ENCODE assay signal across 1 cellular context in genomic region chr4:169314906-169315305, GRCh38.
A peak's percentile ranks its signal among the peaks of the same experiment; 100 is the strongest.
TF ChIP-seq lines count a peak whose summit lies in the region.

No MANE protein-coding gene starts in this region.

TF ChIP-seq in HepG2, 621 proteins besides CTCF, POLR2A, EP300 and RAD21 (continued from another document and continues in another):
- no peak for TF ChIP-seq ARID3A (IDR thresholded peaks at IDR 0.05; ENCODE audit: low read depth, low read length)
- TF ChIP-seq NCOA2 (CRISPR knock-in tag; IDR thresholded peaks at IDR 0.05): peak; percentile 75
- TF ChIP-seq ZMYM4 (CRISPR knock-in tag; IDR thresholded peaks at IDR 0.05): peak; percentile 86
- peak; percentile 73 for TF ChIP-seq GATAD2A (CRISPR knock-in tag; IDR thresholded peaks at IDR 0.05)
- 0 out of 2 replicates have a peak, but pooled peaks have one; percentile 61 for TF ChIP-seq ZNF772 (CRISPR knock-in tag; IDR thresholded peaks at IDR 0.05)
- TF ChIP-seq GATA4 (IDR thresholded peaks at IDR 0.05; ENCODE audit: borderline replicate concordance, low read depth): no peak
- TF ChIP-seq KMT2A (CRISPR knock-in tag; IDR thresholded peaks at IDR 0.05): peak; percentile 49; the same call in 1 of the 2 replicates
- peak; percentile 55; the same call in 1 of the 2 replicates for TF ChIP-seq ZNF430 (CRISPR knock-in tag; IDR thresholded peaks at IDR 0.05)
- peak; percentile 73; the same call in 1 of the 2 replicates for TF ChIP-seq RXRB (CRISPR knock-in tag; IDR thresholded peaks at IDR 0.05; ENCODE audit: borderline replicate concordance)
- peak; percentile 37; the same call in 1 of the 2 replicates for TF ChIP-seq ZNF543 (CRISPR knock-in tag; IDR thresholded peaks at IDR 0.05)
- peak; percentile 42 for TF ChIP-seq YY1 (IDR thresholded peaks at IDR 0.05; ENCODE audit: insufficient read depth, insufficient replicate concordance, low read depth, low read length)
- peak; percentile 32; the same call in 1 of the 2 replicates for TF ChIP-seq STAG1 (CRISPR knock-in tag; IDR thresholded peaks at IDR 0.05)
- peak; percentile 64; the same call in 1 of the 2 replicates for TF ChIP-seq ESRRA (CRISPR knock-in tag; IDR thresholded peaks at IDR 0.05; ENCODE audit: low read depth)
- TF ChIP-seq KAT8 (CRISPR knock-in tag; IDR thresholded peaks at IDR 0.05): 0 out of 2 replicates have a peak, but pooled peaks have one; percentile 61
- TF ChIP-seq ARNT (IDR thresholded peaks at IDR 0.05): no peak
- peak; percentile 82 for TF ChIP-seq SAP130 (CRISPR knock-in tag; IDR thresholded peaks at IDR 0.05; ENCODE audit: low read depth)
- 0 out of 2 replicates have a peak, but pooled peaks have one; percentile 60 for TF ChIP-seq ZNF564 (CRISPR knock-in tag; IDR thresholded peaks at IDR 0.05)
- peak; percentile 75 for TF ChIP-seq RCOR2 (CRISPR knock-in tag; IDR thresholded peaks at IDR 0.05)
- TF ChIP-seq ZNF557 (CRISPR knock-in tag; IDR thresholded peaks at IDR 0.05): 0 out of 2 replicates have a peak, but pooled peaks have one; percentile 44
- TF ChIP-seq TFE3 (CRISPR knock-in tag; IDR thresholded peaks at IDR 0.05): peak; percentile 94
- 0 out of 2 replicates have a peak, but pooled peaks have one; percentile 63 for TF ChIP-seq MYPOP (CRISPR knock-in tag; IDR thresholded peaks at IDR 0.05)
- 0 out of 4 replicates have a peak, but pooled peaks of 1 of the 2 experiments have one; percentile 18 for TF ChIP-seq ATF4 (CRISPR knock-in tag; IDR thresholded peaks at IDR 0.05)
- TF ChIP-seq NFIC (IDR thresholded peaks at IDR 0.05; ENCODE audit: low read length): peak; percentile 91
- no peak for TF ChIP-seq HNRNPH1 (optimal IDR thresholded peaks at IDR 0.05; ENCODE audit: low read depth, low read length)
- TF ChIP-seq DNMT3B (CRISPR knock-in tag; conservative IDR thresholded peaks at IDR 0.05): 0 out of 2 replicates have a peak, but pooled peaks have one; percentile 42
- peak; percentile 67; the same call in 1 of the 2 replicates for TF ChIP-seq ELF3 (CRISPR knock-in tag; IDR thresholded peaks at IDR 0.05)
- 0 out of 2 replicates have a peak, but pooled peaks have one; percentile 52 for TF ChIP-seq POGK (CRISPR knock-in tag; conservative IDR thresholded peaks at IDR 0.05)
- no peak for TF ChIP-seq CSRNP1 (CRISPR knock-in tag; IDR thresholded peaks at IDR 0.05)
- TF ChIP-seq GATAD1 (CRISPR knock-in tag; IDR thresholded peaks at IDR 0.05): 0 out of 2 replicates have a peak, but pooled peaks have one; percentile 18
- TF ChIP-seq DMAP1 (CRISPR knock-in tag; IDR thresholded peaks at IDR 0.05): peak; percentile 62; the same call in 1 of the 2 replicates
- TF ChIP-seq SRY (CRISPR knock-in tag; IDR thresholded peaks at IDR 0.05): no peak
- no peak for TF ChIP-seq JARID2 (CRISPR knock-in tag; IDR thresholded peaks at IDR 0.05; ENCODE audit: insufficient replicate concordance)
- no peak for TF ChIP-seq MYNN (CRISPR knock-in tag; IDR thresholded peaks at IDR 0.05; ENCODE audit: low read depth)
- TF ChIP-seq MYC (CRISPR knock-in tag; IDR thresholded peaks at IDR 0.05; ENCODE audit: borderline replicate concordance): peak; percentile 81; the same call in 1 of the 2 replicates
- TF ChIP-seq MAX (IDR thresholded peaks at IDR 0.05): peak; percentile 93
- peak; percentile 90 for TF ChIP-seq PAXIP1 (CRISPR knock-in tag; conservative IDR thresholded peaks at IDR 0.05)
- TF ChIP-seq ZBTB2 (CRISPR knock-in tag; IDR thresholded peaks at IDR 0.05; ENCODE audit: low read depth): peak; percentile 20; the same call in 1 of the 2 replicates
- peak; percentile 90; the same call in 1 of the 3 replicates for TF ChIP-seq MXI1 (IDR thresholded peaks at IDR 0.05; ENCODE audit: borderline replicate concordance, low read depth, low read length)
- no peak for TF ChIP-seq ZNF33B (CRISPR knock-in tag; IDR thresholded peaks at IDR 0.05)
- TF ChIP-seq HNF4A (CRISPR knock-in tag; IDR thresholded peaks at IDR 0.05): peak; percentile 97
- no peak for TF ChIP-seq CCAR2 (optimal IDR thresholded peaks at IDR 0.05; ENCODE audit: low read depth, low read length)
- no peak for TF ChIP-seq TCF12 (IDR thresholded peaks at IDR 0.05)
- TF ChIP-seq TCF12 (CRISPR knock-in tag; IDR thresholded peaks at IDR 0.05): 0 out of 2 replicates have a peak, but pooled peaks have one; percentile 42
- TF ChIP-seq MLX (CRISPR knock-in tag; IDR thresholded peaks at IDR 0.05): peak; percentile 64; the same call in 1 of the 2 replicates
- TF ChIP-seq ZNF614 (CRISPR knock-in tag; IDR thresholded peaks at IDR 0.05; ENCODE audit: borderline replicate concordance): peak; percentile 96
- TF ChIP-seq FOXP4 (CRISPR knock-in tag; IDR thresholded peaks at IDR 0.05): peak; percentile 56
- TF ChIP-seq ZNF12 (CRISPR knock-in tag; IDR thresholded peaks at IDR 0.05): peak; percentile 76
